In the genomic region with DNA sequence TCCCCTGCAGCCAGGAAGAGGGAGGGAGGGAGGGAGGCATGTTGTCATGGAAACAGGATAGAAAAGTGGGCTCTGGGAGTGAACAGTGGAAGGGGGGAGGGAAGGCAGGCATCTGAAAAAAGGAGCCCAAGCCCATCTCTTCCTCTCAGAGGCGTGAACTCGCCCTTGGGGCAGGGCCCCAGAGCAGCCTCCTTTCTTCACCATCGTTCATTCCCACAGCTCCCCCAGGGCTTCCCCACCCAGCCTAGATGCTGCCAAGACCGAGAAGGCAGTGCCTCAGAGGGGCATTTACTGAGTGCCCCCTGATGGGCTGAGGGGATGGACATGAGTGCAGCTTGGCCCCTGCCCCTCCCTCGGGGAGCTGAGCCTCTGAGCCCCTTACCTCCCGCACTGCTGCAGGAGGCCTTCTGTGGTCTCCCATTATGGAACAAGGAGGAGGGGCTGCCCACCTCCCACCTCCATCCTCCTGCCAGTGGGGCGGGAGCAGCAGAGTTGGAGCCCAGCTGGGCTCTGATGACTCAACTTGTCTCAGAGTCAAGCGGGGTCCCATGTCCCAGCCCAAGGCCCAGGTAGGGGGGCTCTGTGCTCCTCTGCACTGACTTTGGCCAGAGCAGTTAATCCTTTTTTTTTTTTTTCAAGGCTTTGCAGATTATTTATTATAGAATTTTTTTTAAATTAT, we compare ENCODE assay signal across 22 cellular contexts. TPM values are rescaled to one million over a fixed set of nuclear protein-coding genes. Genes with fewer than 3 reads are reported as not detected.
A peak's percentile ranks its signal among the peaks of the same experiment; 100 is the strongest.
DNase-seq lines count a peak whose midpoint lies in the region; ATAC-seq and TF ChIP-seq lines count a peak whose summit lies in the region.
"Had no signal": no experiment of that assay in that cellular context is flagged by ENCODE, and none has a peak within 500 bp of the region (broad histone marks: within the 10 kb centered on the region; RNA-seq: fewer than 3 reads in every experiment).

No MANE protein-coding gene starts in this region.

- no peak overlapping the region for H3K4me3 ChIP-seq in H7 (ENCODE audit: insufficient read depth, low read depth, low read length)
- H3K4me3 ChIP-seq in NT2/D1 (ENCODE audit: insufficient read length, low read depth), result no peak overlapping the region
- no peak overlapping the region for H3K4me3 ChIP-seq in neuronal stem cell (ENCODE audit: low read length in 2 of 2)
- H3K4me3 ChIP-seq in Caco-2 (ENCODE audit: low read depth, low read length), result no peak overlapping the region
- H3K4me3 ChIP-seq: SJSA1 had no signal

- peak overlapping the region; percentile 53 for H2BK12ac ChIP-seq in neuronal stem cell (ENCODE audit: low read length)

- no peaks in the 10 kb centered on the region for H3K27me3 Mint-ChIP-seq in Caco-2 (ENCODE audit: insufficient read depth, unreplicated experiment)
- H3K27me3 Mint-ChIP-seq in activated CD4-positive, alpha-beta T cell treated with anti-CD3 and anti-CD28 coated beads for 36 hours, result no peaks in the 10 kb centered on the region

- CTCF ChIA-PET in Caco-2 (lab: Charles Lee), result interaction anchor here (0.5 kb wide), 1 partner anchor 205 kb away, joined by 3 read pairs; no protein-coding TSS in a partner anchor
- CTCF ChIA-PET in activated CD4-positive, alpha-beta T cell treated with anti-CD3 and anti-CD28 coated beads for 36 hours (lab: Charles Lee), result interaction anchor here (1.4 kb wide), 1 partner anchor 83 kb away, joined by 4 read pairs; no protein-coding TSS in a partner anchor

- peak overlapping the region; percentile 91 for H3K18ac ChIP-seq in neuronal stem cell (ENCODE audit: low read length)

- H3K14ac ChIP-seq in neuronal stem cell (ENCODE audit: low read length), result no peak overlapping the region

- no peak for ATAC-seq in GM21786 (IDR thresholded peaks at IDR 0.05; ENCODE audit: unreplicated experiment)
- ATAC-seq in activated CD4-positive, alpha-beta T cell treated with anti-CD3 and anti-CD28 coated beads for 36 hours, result no peak

- intact Hi-C loops in Caco-2 (cut with micrococcal nuclease; ENCODE audit: unreplicated experiment), result no loop called here
- intact Hi-C loops in activated CD4-positive, alpha-beta T cell treated with anti-CD3 and anti-CD28 coated beads for 36 hours (cut with DNase I, micrococcal nuclease), result no loop called here

- H2BK5ac ChIP-seq in neuronal stem cell (ENCODE audit: low read length), result peak overlapping the region; percentile 48

- no peak overlapping the region for H3K4me2 ChIP-seq in neuronal stem cell (ENCODE audit: insufficient read depth, low read length, poor library complexity, severe bottlenecking)

- H3K36me3 ChIP-seq in H7 (replicated peaks; ENCODE audit: control insufficient read depth, insufficient read depth, low read length) (no peaks in the 10 kb centered on the region), NT2/D1 (ENCODE audit: insufficient read depth, insufficient read length, low read length) (no peaks in the 10 kb centered on the region), neuronal stem cell (replicated peaks in 1 of 2; ENCODE audit: control insufficient read depth in 2 of 2, insufficient read depth in 2 of 2, low read length in 2 of 2) (no peaks in the 10 kb centered on the region), Caco-2 (ENCODE audit: control insufficient read depth, insufficient read depth, low read length) (no peaks in the 10 kb centered on the region)
- H3K36me3 ChIP-seq: SJSA1 had no signal

- H4K91ac ChIP-seq in neuronal stem cell (ENCODE audit: low read depth, low read length, poor library complexity), result peak overlapping the region; percentile 60

- H3K9ac ChIP-seq in NT2/D1 (ENCODE audit: insufficient read length, low read depth), result no peak overlapping the region
- H3K9ac ChIP-seq in neuronal stem cell (ENCODE audit: low read depth, low read length, poor library complexity), result no peak overlapping the region

- H3K4me1 Mint-ChIP-seq in Caco-2 (ENCODE audit: low read depth, unreplicated experiment), result no peaks in the 10 kb centered on the region
- peaks cover 5% of the 10 kb centered on the region for H3K4me1 Mint-ChIP-seq in activated CD4-positive, alpha-beta T cell treated with anti-CD3 and anti-CD28 coated beads for 36 hours

- no peak overlapping the region for H2BK120ac ChIP-seq in neuronal stem cell (ENCODE audit: low read depth, low read length)

- H3K79me1 ChIP-seq in neuronal stem cell (ENCODE audit: low read depth, low read length), result no peaks in the 10 kb centered on the region

- H3K4me3 Mint-ChIP-seq in Caco-2 (ENCODE audit: unreplicated experiment), result no peak overlapping the region
- no peak overlapping the region for H3K4me3 Mint-ChIP-seq in activated CD4-positive, alpha-beta T cell treated with anti-CD3 and anti-CD28 coated beads for 36 hours
- H3K4me3 Mint-ChIP-seq: CD4-positive, alpha-beta memory T cell had no signal

- peaks cover 31% of the 10 kb centered on the region for H3K4me1 ChIP-seq in NT2/D1 (ENCODE audit: insufficient read depth, insufficient read length)
- peaks cover 10 to 22% of the 10 kb centered on the region in 2 donors for H3K4me1 ChIP-seq in neuronal stem cell (ENCODE audit: control insufficient read depth in 2 of 2, insufficient read depth in 1 of 2, low read depth in 1 of 2, low read length in 2 of 2)
- 0 out of 2 replicates have a peak, but pooled peaks cover 11% of the 10 kb centered on the region for H3K4me1 ChIP-seq in Caco-2
- H3K4me1 ChIP-seq: SJSA1 had no signal

- no peaks in the 10 kb centered on the region for H3K36me3 Mint-ChIP-seq in Caco-2 (ENCODE audit: insufficient read depth, unreplicated experiment)
- no peaks in the 10 kb centered on the region for H3K36me3 Mint-ChIP-seq in activated CD4-positive, alpha-beta T cell treated with anti-CD3 and anti-CD28 coated beads for 36 hours (ENCODE audit: low read depth)
- H3K36me3 Mint-ChIP-seq: CD4-positive, alpha-beta memory T cell had no signal

- H3K27me3 ChIP-seq in H7 (ENCODE audit: control insufficient read depth, insufficient read depth, low read length), result no peaks in the 10 kb centered on the region
- H3K27me3 ChIP-seq in NT2/D1 (ENCODE audit: insufficient read depth, insufficient read length), result peaks cover 2% of the 10 kb centered on the region
- peaks cover 0 to 10% (median 0%) of the 10 kb centered on the region in 3 experiments for H3K27me3 ChIP-seq in neuronal stem cell (ENCODE audit: control insufficient read depth in 3 of 3, insufficient read depth in 3 of 3, low read depth in 1 of 3, low read length in 3 of 3)
- H3K27me3 ChIP-seq in Caco-2 (replicated peaks; ENCODE audit: control insufficient read depth, insufficient read depth, low read length), result no peaks in the 10 kb centered on the region

- no peak overlapping the region for H3K23ac ChIP-seq in neuronal stem cell (ENCODE audit: low read depth, low read length, poor library complexity)

- no peak overlapping the region for H3K27ac Mint-ChIP-seq in Caco-2 (ENCODE audit: unreplicated experiment)
- no peak overlapping the region for H3K27ac Mint-ChIP-seq in activated CD4-positive, alpha-beta T cell treated with anti-CD3 and anti-CD28 coated beads for 36 hours
- H3K27ac Mint-ChIP-seq: CD4-positive, alpha-beta memory T cell had no signal

- H4K8ac ChIP-seq in neuronal stem cell (ENCODE audit: low read depth, low read length), result peak overlapping the region; percentile 95

- no peak for TF ChIP-seq CTCF in Caco-2 (IDR thresholded peaks at IDR 0.05; ENCODE audit: insufficient read depth in 1 of 2, low read depth in 1 of 2, low read length in 1 of 2, severe bottlenecking in 1 of 2, unreplicated experiment in 1 of 2)

- POLR2A ChIA-PET in Caco-2 (lab: Charles Lee), result no interaction called here
- POLR2A ChIA-PET in activated CD4-positive, alpha-beta T cell treated with anti-CD3 and anti-CD28 coated beads for 36 hours (lab: Charles Lee), result no interaction called here

- no peaks in the 10 kb centered on the region for H3K9me3 ChIP-seq in NT2/D1 (ENCODE audit: insufficient read depth, low read length)
- H3K9me3 ChIP-seq in neuronal stem cell (replicated peaks in 1 of 2; ENCODE audit: control insufficient read depth in 2 of 2, insufficient read depth in 1 of 2, low read depth in 1 of 2, low read length in 2 of 2), result no peaks in the 10 kb centered on the region
- no peaks in the 10 kb centered on the region for H3K9me3 ChIP-seq in Caco-2
- H3K9me3 ChIP-seq: SJSA1 had no signal

- no peak overlapping the region for H3K4ac ChIP-seq in neuronal stem cell (ENCODE audit: low read length)

- WGBS in neuronal stem cell (ENCODE audit: extremely low coverage in 2 of 2, insufficient read length in 2 of 2, insufficient replicate concordance in 1 of 2), 2 donors, result no CpG with 5 or more reads among the region's 8 CpGs

- H2AFZ ChIP-seq in neuronal stem cell (ENCODE audit: low read length), result peak overlapping the region; percentile 47

- H2AK5ac ChIP-seq in neuronal stem cell (ENCODE audit: low read depth, low read length), result peak overlapping the region; percentile 17

- no peaks in the 10 kb centered on the region for H3K9me3 Mint-ChIP-seq in Caco-2 (ENCODE audit: unreplicated experiment)
- no peaks in the 10 kb centered on the region for H3K9me3 Mint-ChIP-seq in activated CD4-positive, alpha-beta T cell treated with anti-CD3 and anti-CD28 coated beads for 36 hours (ENCODE audit: low read depth)

- DNase-seq in H7 (peak; percentile 84), NT2/D1 (ENCODE audit: low read depth, low spot score) (peak; percentile 63), iPS-NIHi11 (ENCODE audit: low spot score) (peak; percentile 60), neuronal stem cell (ENCODE audit: low spot score) (peak; percentile 30), Caco-2 (no peak)
- no peak for DNase-seq in activated CD4-positive, alpha-beta T cell treated with anti-CD3 and anti-CD28 coated beads for 36 hours
- DNase-seq: Calu3; CD4-positive, alpha-beta memory T cell; DMS153; GF-D8; MM.1S; NCI-H1048; NCI-H1417 treated with DMSO at 0.1 percent for 48 hours; NCI-H187; NCI-H2107; NCI-H345; NCI-H524; NCI-H774; OCI-M1 had no signal

- H2BK15ac ChIP-seq in neuronal stem cell (ENCODE audit: low read length), result peak overlapping the region; percentile 50

- no TSS peak for BruUV-seq in Caco-2 (replicated peaks; lab: Mats Ljungman, UMichigan)

- no peak overlapping the region for H3K27ac ChIP-seq in neuronal stem cell (replicated peaks; ENCODE audit: low read length)
- H3K27ac ChIP-seq: SJSA1 had no signal

RNA-seq across cellular contexts. Expression of a gene that starts 39.1 kb away (rescaled TPM):
- total RNA-seq in H7 (2014; rRNA removed; shearing (Covaris generic)), result 12.7 and 14.1 TPM in 2 replicates
- polyA plus RNA-seq in neuronal stem cell (2013, experiment 1 of 2), result 8.0 TPM
- polyA plus RNA-seq in neuronal stem cell (2013, experiment 2 of 2), result 8.0 TPM
- total RNA-seq in Caco-2 (2022), result 2.4 and 2.6 TPM in 2 replicates
- total RNA-seq in activated CD4-positive, alpha-beta T cell treated with anti-CD3 and anti-CD28 coated beads for 36 hours, result 10 to 100 TPM; 62.8 to 67.1 TPM

RNA-seq across cellular contexts. Expression of a gene that starts 49.6 kb away (rescaled TPM):
- total RNA-seq in H7 (2014; rRNA removed; shearing (Covaris generic)), result not detected in 2 replicates
- 0.17 TPM for polyA plus RNA-seq in neuronal stem cell (2013, experiment 1 of 2)
- polyA plus RNA-seq in neuronal stem cell (2013, experiment 2 of 2), result 0.21 TPM
- 0.07 TPM in 2 replicates for total RNA-seq in Caco-2 (2022)
- total RNA-seq in activated CD4-positive, alpha-beta T cell treated with anti-CD3 and anti-CD28 coated beads for 36 hours, result not detected
- total RNA-seq: Calu3; CD4-positive, alpha-beta memory T cell; SJSA1 had no signal
- polyA plus RNA-seq: BJ; CD4-positive, alpha-beta memory T cell had no signal

Comparison
In these comparisons a context has a peak if more than half of its experiments do, and no peak if none do; other contexts are left out.
1. DNase-seq: peak in H7 (single experiment), NT2/D1 (single experiment), iPS-NIHi11 (single experiment) and neuronal stem cell (single experiment); none in Caco-2 (0 of 2) and activated CD4-positive, alpha-beta T cell treated with anti-CD3 and anti-CD28 coated beads for 36 hours (single experiment).